In genomic region chr10:89959433-89960110, GRCh38 we compare ENCODE assay signal across 23 cellular contexts.
DNase-seq lines count a peak whose midpoint lies in the region; ATAC-seq and TF ChIP-seq lines count a peak whose summit lies in the region.
"Had no signal": no experiment of that assay in that cellular context is flagged by ENCODE, and none has a peak within 500 bp of the region (broad histone marks: within the 10 kb centered on the region; RNA-seq: fewer than 3 reads in every experiment).

No MANE protein-coding gene starts in this region.

- no peaks in the 10 kb centered on the region for H3K9me3 ChIP-seq in OCI-LY7 (ENCODE audit: low read length)
- H3K9me3 ChIP-seq in H9 (ENCODE audit: control insufficient read depth, low read depth, low read length), result no peaks in the 10 kb centered on the region
- H3K9me3 ChIP-seq: psoas muscle had no signal

- CTCF ChIA-PET in OCI-LY7 (lab: Charles Lee; ENCODE audit: unreplicated experiment), result no interaction called here

- H3K27me3 ChIP-seq in H9 (ENCODE audit: insufficient read depth, low read length), result no peaks in the 10 kb centered on the region
- H3K27me3 ChIP-seq: hepatocyte had no signal

- no peak overlapping the region for H4K8ac ChIP-seq in H9 (replicated peaks; ENCODE audit: insufficient read length, low read depth, low read length)

- no peak overlapping the region for H3K27ac ChIP-seq in OCI-LY7 (ENCODE audit: low read depth, low read length, poor library complexity, severe bottlenecking)
- H3K27ac ChIP-seq in H9 (ENCODE audit: insufficient read length, low read depth, low read length), result no peak overlapping the region
- H3K27ac ChIP-seq: hepatocyte, psoas muscle had no signal

- H3K27me3 Mint-ChIP-seq in H9 (ENCODE audit: low read depth), result peaks cover 3% of the 10 kb centered on the region

- no peaks in the 10 kb centered on the region for H3K36me3 Mint-ChIP-seq in H9 (ENCODE audit: insufficient read depth in 1 of 3, low read depth in 3 of 3)
- H3K36me3 Mint-ChIP-seq: WTC11 had no signal

- H4K5ac ChIP-seq in H9 (ENCODE audit: insufficient read length, low read depth, low read length), result no peak overlapping the region

- H3K36me3 ChIP-seq in OCI-LY7 (ENCODE audit: insufficient read depth, low read length), result no peaks in the 10 kb centered on the region

- no peak overlapping the region for H2BK20ac ChIP-seq in H9 (ENCODE audit: low read depth, low read length, poor library complexity, severe bottlenecking)

- no peak overlapping the region for H3K18ac ChIP-seq in H9 (ENCODE audit: insufficient read length, low read depth, low read length)

- no peak overlapping the region for H2AK5ac ChIP-seq in H9 (ENCODE audit: insufficient read length, low read length)

- no CpG with 5 or more reads among the region's 7 CpGs for WGBS in H9 (ENCODE audit: extremely low coverage, insufficient read length, low lambda C conversion rate)

- no peak overlapping the region for H3K4me3 ChIP-seq in OCI-LY7 (ENCODE audit: low read depth, low read length, poor library complexity, severe bottlenecking)
- H3K4me3 ChIP-seq: GM23338, hepatocyte, psoas muscle had no signal

- no peaks in the 10 kb centered on the region for H3K9me2 ChIP-seq in OCI-LY7 (ENCODE audit: insufficient read depth, low read length)

- H3K56ac ChIP-seq in H9 (ENCODE audit: insufficient read length, low read depth, low read length), result no peak overlapping the region

- no peak for TF ChIP-seq CTCF in OCI-LY7 (conservative IDR thresholded peaks at IDR 0.05; ENCODE audit: low read length)
- TF ChIP-seq CTCF in H9 (conservative IDR thresholded peaks at IDR 0.05), result no peak

- H3K79me2 ChIP-seq in OCI-LY7 (ENCODE audit: insufficient read depth, low read depth, low read length), result no peaks in the 10 kb centered on the region
- H3K79me2 ChIP-seq in H9 (ENCODE audit: insufficient read depth, low read length), result no peaks in the 10 kb centered on the region
- H3K79me2 ChIP-seq: hepatocyte had no signal

- H2BK5ac ChIP-seq in H9 (ENCODE audit: insufficient read length, low read length), result no peak overlapping the region

- H3K9ac ChIP-seq in H9 (ENCODE audit: extremely low read depth, insufficient read length, low read length), result no peak overlapping the region

- POLR2A ChIA-PET in OCI-LY7 (lab: Charles Lee), result interaction anchor here (0.5 to 0.8 kb wide), 3 partner anchors 22 to 874 kb away, joined by 3 read pairs; no protein-coding TSS in a partner anchor

- intact Hi-C loops in OCI-LY7 (cut with micrococcal nuclease; ENCODE audit: unreplicated experiment), result loop anchor here (5.0 kb wide), 1 partner anchor 167 kb away; no protein-coding TSS in a partner anchor

- H3K4me1 ChIP-seq in OCI-LY7 (ENCODE audit: insufficient read depth, low read length, poor library complexity, severe bottlenecking), result no peaks in the 10 kb centered on the region
- no peaks in the 10 kb centered on the region for H3K4me1 ChIP-seq in H9 (ENCODE audit: insufficient read depth, low read length)
- H3K4me1 ChIP-seq: psoas muscle had no signal

- no peak overlapping the region for H3K4ac ChIP-seq in H9 (ENCODE audit: low read depth, low read length)

- H3K4me2 ChIP-seq in OCI-LY7 (ENCODE audit: low read length) (no peak overlapping the region), H9 (ENCODE audit: insufficient read depth, insufficient read length, low read length) (no peak overlapping the region)
- H3K4me2 ChIP-seq: GM23338, hepatocyte had no signal

- H3K79me1 ChIP-seq in H9 (ENCODE audit: insufficient read depth, low read depth, low read length, poor library complexity, severe bottlenecking), result no peaks in the 10 kb centered on the region

- H2BK12ac ChIP-seq in H9 (ENCODE audit: insufficient read length, low read depth, low read length), result no peak overlapping the region

- H2AFZ ChIP-seq in OCI-LY7 (ENCODE audit: low read length), result 0 out of 2 replicates have a peak overlapping the region, but pooled peaks have one; percentile 3
- H2AFZ ChIP-seq in H9 (ENCODE audit: low read length), result no peak overlapping the region
- H2AFZ ChIP-seq: GM23338, hepatocyte had no signal

- H3T11ph ChIP-seq in H9 (ENCODE audit: low read length), result no peak overlapping the region

- no peaks in the 10 kb centered on the region for H3K23me2 ChIP-seq in H9 (ENCODE audit: insufficient read length, low read depth, low read length, poor library complexity, severe bottlenecking)

- peak; percentile 57 for ATAC-seq in GM21717 (IDR thresholded peaks at IDR 0.05; ENCODE audit: unreplicated experiment)
- no peak for ATAC-seq in HG02852 (IDR thresholded peaks at IDR 0.05; ENCODE audit: unreplicated experiment)
- ATAC-seq: GM23338, psoas muscle, WTC11 had no signal

- H4K20me1 ChIP-seq in OCI-LY7 (ENCODE audit: insufficient read depth, low read length) (no peaks in the 10 kb centered on the region), H9 (ENCODE audit: control insufficient read depth, insufficient read depth, insufficient read length) (no peaks in the 10 kb centered on the region)

- H3K4me3 Mint-ChIP-seq in H9, result no peak overlapping the region
- H3K4me3 Mint-ChIP-seq: central memory CD8-positive, alpha-beta T cell; GM23338; T-helper 1 cell treated with Interleukin-12 subunit alpha and Interleukin-12 subunit beta and Interleukin-4 antibody, amounts not matched to agents 30 μg/mL and 1 μg/mL, for 36 hours; WTC11 had no signal

- 0 out of 4 replicates have a peak, but pooled peaks cover 0 to 2% of the 10 kb centered on the region in 2 experiments for H3K4me1 Mint-ChIP-seq in H9
- H3K4me1 Mint-ChIP-seq: central memory CD8-positive, alpha-beta T cell; GM23338; WTC11 had no signal

- no peak overlapping the region for H2BK15ac ChIP-seq in H9 (ENCODE audit: low read depth, low read length)

- H4K91ac ChIP-seq in H9 (ENCODE audit: insufficient read length, low read depth, low read length), result no peak overlapping the region

- H3K23ac ChIP-seq in H9 (ENCODE audit: insufficient read length, low read depth, low read length), result no peak overlapping the region

- H2BK120ac ChIP-seq in H9 (ENCODE audit: low read depth, low read length, poor library complexity, severe bottlenecking), result no peak overlapping the region

- H3K14ac ChIP-seq in H9 (ENCODE audit: insufficient read depth, low read length), result no peak overlapping the region

- no TSS peak for BruUV-seq in OCI-LY7 (replicated peaks; lab: Mats Ljungman, UMichigan)

- H3K9me3 Mint-ChIP-seq in H9, result no peaks in the 10 kb centered on the region
- H3K9me3 Mint-ChIP-seq: activated T-helper 2 cell treated with anti-CD3 and anti-CD28 coated beads, Interferon-gamma antibody, Interleukin-2, Interleukin-4, amounts not matched to agents 10 μg/mL and 5 μg/mL and 100 μg/mL, durations not matched to agents 14 hours and 24 hours and 36 hours; central memory CD8-positive, alpha-beta T cell; GM23338; T-helper 1 cell treated with Interleukin-12 subunit alpha and Interleukin-12 subunit beta and Interleukin-4 antibody, amounts not matched to agents 30 μg/mL and 1 μg/mL, for 36 hours had no signal

- H3K27ac Mint-ChIP-seq in H9, result no peak overlapping the region
- H3K27ac Mint-ChIP-seq: activated T-helper 2 cell treated with anti-CD3 and anti-CD28 coated beads, Interferon-gamma antibody, Interleukin-2, Interleukin-4, amounts not matched to agents 10 μg/mL and 5 μg/mL and 100 μg/mL, durations not matched to agents 14 hours and 24 hours and 36 hours; GM23338; T-helper 1 cell treated with Interleukin-12 subunit alpha and Interleukin-12 subunit beta and Interleukin-4 antibody, amounts not matched to agents 30 μg/mL and 1 μg/mL, for 36 hours; WTC11 had no signal

- DNase-seq in NOMO-1 treated with DMSO at 0.1 percent for 48 hours (lab: John Stamatoyannopoulos, UW; ENCODE audit: unreplicated experiment) (peak; percentile 5), NOMO-1 (lab: John Stamatoyannopoulos, UW; ENCODE audit: unreplicated experiment in 2 of 2) (no peak), OCI-LY7 (ENCODE audit: low spot score) (no peak), H9 (no peak)
- DNase-seq in activated CD8-positive, alpha-beta memory T cell treated with anti-CD3 and anti-CD28 coated beads, Interleukin-2, amount 50 U/mL, for 48 hours, result no peak
- no peak for DNase-seq in stimulated activated CD8-positive, alpha-beta memory T cell treated with anti-CD3 and anti-CD28 coated beads, Interleukin-4, amount 100 ng/mL, for 48 hours
- DNase-seq: 8988T; amniotic stem cell; C1 segment of cervical spinal cord; DMS 273 treated with DMSO at 0.1 percent for 48 hours; effector memory CD4-positive, alpha-beta T cell; kidney; NCI-H774; psoas muscle; stimulated activated naive CD4-positive, alpha-beta T cell treated with Interleukin-2 at 50 U/mL for 16 hours had no signal
